16 cellular contexts compared by ENCODE assay signal in genomic region chr10:4334853-4335252, GRCh38.
DNase-seq lines count a peak whose midpoint lies in the region; ATAC-seq and TF ChIP-seq lines count a peak whose summit lies in the region.
"Had no signal": no experiment of that assay in that cellular context is flagged by ENCODE, and none has a peak within 500 bp of the region (broad histone marks: within the 10 kb centered on the region; RNA-seq: fewer than 3 reads in every experiment).

No MANE protein-coding gene starts in this region.

- H3K27ac ChIP-seq in Panc1 (ENCODE audit: low read length) (peak overlapping the region; percentile 73; the same call in 1 of the 2 replicates), gastroesophageal sphincter (peak overlapping the region in 3 of 4 donors; percentile 20 to 39 (median 32)), osteoblast (ENCODE audit: low read depth, low read length) (no peak overlapping the region), transverse colon (peak overlapping the region; percentile 14 to 62 (median 51))
- H3K27ac ChIP-seq: SJCRH30 had no signal

- no peaks in the 10 kb centered on the region for H3K4me1 ChIP-seq in Panc1 (ENCODE audit: control insufficient read depth, insufficient read depth, low read length)
- H3K4me1 ChIP-seq in gastroesophageal sphincter, result peaks cover 0 to 7% (median 2%) of the 10 kb centered on the region in 3 donors
- peaks cover 2% of the 10 kb centered on the region for H3K4me1 ChIP-seq in osteoblast (ENCODE audit: insufficient read depth, low read length)
- no peaks in the 10 kb centered on the region for H3K4me1 ChIP-seq in transverse colon
- H3K4me1 ChIP-seq: SJCRH30 had no signal

- ATAC-seq in Panc1 (no peak), gastroesophageal sphincter (no peak)
- ATAC-seq: HepG2 had no signal

- H3K9me3 ChIP-seq in Panc1 (ENCODE audit: control insufficient read depth, insufficient read depth, low read depth, low read length) (peaks cover 41% of the 10 kb centered on the region), gastroesophageal sphincter (no peaks in the 10 kb centered on the region), osteoblast (ENCODE audit: low read depth, low read length) (no peaks in the 10 kb centered on the region), transverse colon (no peaks in the 10 kb centered on the region)
- H3K9me3 ChIP-seq: SJCRH30 had no signal

- H3K36me3 ChIP-seq in Panc1 (ENCODE audit: control insufficient read depth, insufficient read depth, low read length), result no peaks in the 10 kb centered on the region
- H3K36me3 ChIP-seq in gastroesophageal sphincter, result no peaks in the 10 kb centered on the region
- no peaks in the 10 kb centered on the region for H3K36me3 ChIP-seq in osteoblast (ENCODE audit: insufficient read depth, low read length)
- H3K36me3 ChIP-seq in transverse colon, result no peaks in the 10 kb centered on the region
- H3K36me3 ChIP-seq: SJCRH30 had no signal

- DNase-seq in Panc1 (ENCODE audit: low read depth, low spot score) (no peak), osteoblast (ENCODE audit: insufficient read length, low spot score, missing footprints) (peak; percentile 32), transverse colon (no peak), ACHN (no peak), AML-193 (lab: John Stamatoyannopoulos, UW) (no peak), NCI-H2196 treated with DMSO at 0.1 percent for 48 hours (lab: John Stamatoyannopoulos, UW; ENCODE audit: unreplicated experiment) (no peak)
- DNase-seq: DMS79, NCI-H1417, NCI-H187, NCI-H2107, NCI-H2227 treated with DMSO at 0.1 percent for 48 hours, NCI-H510A treated with DMSO at 0.1 percent for 48 hours, NCI-H82, SJCRH30 had no signal

- in situ Hi-C loops in Panc1 (cut with HindIII; ENCODE audit: low pct_unique_long_range_greater_than_20kb, low sequenced_read_pairs), result no loop called here
- in situ Hi-C loops in transverse colon (cut with MboI; ENCODE audit: low pct_ligation_motif_present in 1 of 4, low pct_unique_long_range_greater_than_20kb in 1 of 4, low sequenced_read_pairs in 3 of 4), result no loop called here
- in situ Hi-C loops in ACHN (cut with HindIII; ENCODE audit: low pct_ligation_motif_present, low pct_unique_long_range_greater_than_20kb, low sequenced_read_pairs), result no loop called here

- intact Hi-C loops in Panc1 (cut with micrococcal nuclease; ENCODE audit: unreplicated experiment) (no loop called here), transverse colon (cut with DNase I; ENCODE audit: low total_unique reads) (no loop called here)

- CTCF ChIA-PET in Panc1 (lab: Charles Lee), result no interaction called here

- H3K4me2 ChIP-seq in osteoblast (ENCODE audit: insufficient read depth, low read length), result peak overlapping the region; percentile 53

- BruUV-seq in Panc1 (replicated peaks; lab: Mats Ljungman, UMichigan), result no TSS peak

- no peaks in the 10 kb centered on the region for H4K20me1 ChIP-seq in osteoblast (ENCODE audit: insufficient read depth, low read length)

- TF ChIP-seq POLR2A in gastroesophageal sphincter (IDR thresholded peaks at IDR 0.05), result no peak
- no peak for TF ChIP-seq POLR2A in transverse colon (IDR thresholded peaks at IDR 0.05)

- peak overlapping the region; percentile 86 for H2AFZ ChIP-seq in osteoblast (ENCODE audit: low read length)

- POLR2A ChIA-PET in Panc1 (lab: Charles Lee), result no interaction called here

- TF ChIP-seq CTCF in Panc1 (IDR thresholded peaks at IDR 0.05) (no peak), gastroesophageal sphincter (IDR thresholded peaks at IDR 0.05) (no peak), osteoblast (IDR thresholded peaks at IDR 0.05; ENCODE audit: extremely low read depth, low read depth, low read length) (no peak), transverse colon (IDR thresholded peaks at IDR 0.05) (no peak)

- TF ChIP-seq EP300 in gastroesophageal sphincter (IDR thresholded peaks at IDR 0.05) (no peak), transverse colon (IDR thresholded peaks at IDR 0.05; ENCODE audit: low read depth) (no peak)

- no peak overlapping the region for H3K4me3 ChIP-seq in Panc1 (ENCODE audit: low read depth in 2 of 2, low read length in 2 of 2)
- no peak overlapping the region for H3K4me3 ChIP-seq in gastroesophageal sphincter
- H3K4me3 ChIP-seq in osteoblast (ENCODE audit: insufficient read depth, low read length), result peak overlapping the region; percentile 7
- H3K4me3 ChIP-seq in transverse colon, result no peak overlapping the region
- H3K4me3 ChIP-seq: SJCRH30 had no signal

- no peaks in the 10 kb centered on the region for H3K27me3 ChIP-seq in Panc1 (ENCODE audit: control insufficient read depth, insufficient read depth, low read length)
- no peaks in the 10 kb centered on the region for H3K27me3 ChIP-seq in gastroesophageal sphincter
- H3K27me3 ChIP-seq in osteoblast (ENCODE audit: insufficient read depth, low read length), result no peaks in the 10 kb centered on the region
- H3K27me3 ChIP-seq in transverse colon, result no peaks in the 10 kb centered on the region
- H3K27me3 ChIP-seq: SJCRH30 had no signal

- 35% methylated on average over 4 to 5 of the region's 5 CpGs for WGBS in gastroesophageal sphincter (ENCODE audit: low coverage in 1 of 2), 2 donors
- 70 to 74% methylated on average over 5 of the region's 5 CpGs for WGBS in transverse colon (ENCODE audit: low coverage in 1 of 2), 2 donors

- H3K79me2 ChIP-seq in osteoblast (ENCODE audit: insufficient read depth, low read length), result no peaks in the 10 kb centered on the region
